9 cellular contexts compared by ENCODE assay signal in the genomic region with DNA sequence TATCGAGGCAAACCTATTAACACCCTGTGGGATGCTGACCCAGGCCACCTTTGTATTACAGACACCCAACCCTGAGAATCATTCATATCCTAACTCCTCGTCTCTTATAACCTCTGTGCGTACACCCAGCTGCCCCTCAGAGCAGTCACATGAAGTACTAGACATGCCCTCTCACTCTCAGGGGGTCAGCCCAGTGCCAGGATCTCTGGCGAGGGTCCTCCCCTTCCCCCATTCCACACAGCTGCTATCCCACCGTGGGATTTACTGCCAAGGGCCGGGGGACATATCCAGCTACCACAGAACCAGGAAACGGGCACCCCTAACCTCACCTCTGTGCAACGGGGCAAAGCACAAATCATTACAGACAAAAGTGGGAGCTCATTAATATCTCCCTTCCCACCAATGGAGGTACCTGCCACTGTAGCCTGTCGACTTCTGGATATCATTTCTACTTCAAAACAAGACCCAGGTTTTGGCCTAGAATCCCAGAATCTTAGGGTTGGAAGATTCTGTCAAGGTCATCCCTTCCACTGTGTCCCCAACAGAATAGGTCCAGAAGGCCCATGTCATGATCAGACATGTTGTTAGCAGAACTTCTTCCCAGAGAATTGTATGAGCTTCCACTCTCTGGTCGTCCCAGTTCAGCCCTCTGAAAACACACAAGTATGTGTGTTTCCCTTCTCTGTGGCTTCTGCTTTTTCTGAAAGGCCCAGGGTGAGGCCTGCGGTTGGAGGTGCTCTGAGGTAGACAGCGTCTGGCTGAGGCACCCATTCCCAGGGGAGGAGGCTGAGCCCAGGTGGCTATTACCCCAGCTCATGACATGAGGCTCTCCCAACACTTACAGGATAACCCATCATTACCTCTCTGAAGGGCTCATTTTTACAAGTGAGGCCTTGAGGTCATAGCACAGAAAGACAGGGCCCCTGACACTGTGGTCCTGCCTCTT. TPM values are rescaled to one million over a fixed set of nuclear protein-coding genes. Genes with fewer than 3 reads are reported as not detected.
DNase-seq lines count a peak whose midpoint lies in the region; ATAC-seq, FAIRE-seq and TF ChIP-seq lines count a peak whose summit lies in the region.
"Had no signal": no experiment of that assay in that cellular context is flagged by ENCODE, and none has a peak within 500 bp of the region (broad histone marks: within the 10 kb centered on the region; RNA-seq: fewer than 3 reads in every experiment).

No MANE protein-coding gene starts in this region.

- peak; percentile 59 for ATAC-seq in GM21423 (IDR thresholded peaks at IDR 0.05; ENCODE audit: unreplicated experiment)
- ATAC-seq in activated T-cell treated with anti-CD3 and anti-CD28 coated beads, Interleukin-2, amount 50 U/mL, for 4 hours, result no peak
- no peak for ATAC-seq in foreskin keratinocyte

- H3K27ac ChIP-seq in foreskin keratinocyte (peak overlapping the region; percentile 98), WERI-Rb-1 (no peak overlapping the region)

- H3K27me3 Mint-ChIP-seq in activated T-cell treated with anti-CD3 and anti-CD28 coated beads, Interleukin-2, amount 50 U/mL, for 4 hours (ENCODE audit: low read depth), result no peaks in the 10 kb centered on the region
- H3K27me3 Mint-ChIP-seq in stimulated activated naive CD8-positive, alpha-beta T cell treated with anti-CD3 and anti-CD28 coated beads, Interleukin-15, Interleukin-2, amounts not matched to agents 100 ng/mL and 50 ng/mL, for 24 hours, result no peaks in the 10 kb centered on the region

- DNase-seq in GF-D8 (lab: John Stamatoyannopoulos, UW) (peak; percentile 43), foreskin keratinocyte (no peak), WERI-Rb-1 (no peak), D721Med (ENCODE audit: insufficient read length, low spot score) (no peak)
- peak; percentile 65 for DNase-seq in Jurkat, Clone E6-1 (ENCODE audit: low read depth, low spot score)
- DNase-seq in activated T-cell treated with anti-CD3 and anti-CD28 coated beads, Interleukin-2, amount 50 U/mL, for 4 hours, result peak; percentile 45

- peak overlapping the region; percentile 89 for H3K27ac Mint-ChIP-seq in stimulated activated naive CD8-positive, alpha-beta T cell treated with anti-CD3 and anti-CD28 coated beads, Interleukin-15, Interleukin-2, amounts not matched to agents 100 ng/mL and 50 ng/mL, for 24 hours

- H3K9me3 ChIP-seq in WERI-Rb-1 (ENCODE audit: severe bottlenecking), result no peaks in the 10 kb centered on the region

- no peaks in the 10 kb centered on the region for H3K36me3 Mint-ChIP-seq in activated T-cell treated with anti-CD3 and anti-CD28 coated beads, Interleukin-2, amount 50 U/mL, for 4 hours (ENCODE audit: insufficient read depth)
- peaks cover 5% of the 10 kb centered on the region for H3K36me3 Mint-ChIP-seq in stimulated activated naive CD8-positive, alpha-beta T cell treated with anti-CD3 and anti-CD28 coated beads, Interleukin-15, Interleukin-2, amounts not matched to agents 100 ng/mL and 50 ng/mL, for 24 hours (ENCODE audit: low read depth)

- H3K9me3 Mint-ChIP-seq in activated T-cell treated with anti-CD3 and anti-CD28 coated beads, Interleukin-2, amount 50 U/mL, for 4 hours, result no peaks in the 10 kb centered on the region
- H3K9me3 Mint-ChIP-seq in stimulated activated naive CD8-positive, alpha-beta T cell treated with anti-CD3 and anti-CD28 coated beads, Interleukin-15, Interleukin-2, amounts not matched to agents 100 ng/mL and 50 ng/mL, for 24 hours, result no peaks in the 10 kb centered on the region

- H3K4me3 Mint-ChIP-seq in activated T-cell treated with anti-CD3 and anti-CD28 coated beads, Interleukin-2, amount 50 U/mL, for 4 hours, result peak overlapping the region; percentile 83
- peak overlapping the region; percentile 86 for H3K4me3 Mint-ChIP-seq in stimulated activated naive CD8-positive, alpha-beta T cell treated with anti-CD3 and anti-CD28 coated beads, Interleukin-15, Interleukin-2, amounts not matched to agents 100 ng/mL and 50 ng/mL, for 24 hours

- H3K4me3 ChIP-seq in Jurkat, Clone E6-1 (ENCODE audit: low read length), result no peak overlapping the region
- no peak overlapping the region for H3K4me3 ChIP-seq in WERI-Rb-1 (ENCODE audit: low read depth, low read length)

- H3K27me3 ChIP-seq in foreskin keratinocyte (no peaks in the 10 kb centered on the region), WERI-Rb-1 (ENCODE audit: insufficient read depth, low read depth, severe bottlenecking) (no peaks in the 10 kb centered on the region)

- H3K4me1 Mint-ChIP-seq in activated T-cell treated with anti-CD3 and anti-CD28 coated beads, Interleukin-2, amount 50 U/mL, for 4 hours (ENCODE audit: low read depth), result peaks cover 67% of the 10 kb centered on the region
- peaks cover 77% of the 10 kb centered on the region for H3K4me1 Mint-ChIP-seq in stimulated activated naive CD8-positive, alpha-beta T cell treated with anti-CD3 and anti-CD28 coated beads, Interleukin-15, Interleukin-2, amounts not matched to agents 100 ng/mL and 50 ng/mL, for 24 hours (ENCODE audit: low read depth)

- TF ChIP-seq CTCF in foreskin keratinocyte (conservative IDR thresholded peaks at IDR 0.05) (no peak), WERI-Rb-1 (IDR thresholded peaks at IDR 0.05; ENCODE audit: low read depth, low read length) (no peak), D721Med (IDR thresholded peaks at IDR 0.05; ENCODE audit: insufficient read depth, missing control alignments) (no peak)

- peaks cover 48% of the 10 kb centered on the region for H3K4me1 ChIP-seq in foreskin keratinocyte

- H3K36me3 ChIP-seq in WERI-Rb-1, result no peaks in the 10 kb centered on the region

- no peak for FAIRE-seq in D721Med (lab: Jason Lieb, UNC)

RNA-seq across cellular contexts. Expression of a gene that starts 1.7 kb away (rescaled TPM):
- 15.8 TPM for polyA plus RNA-seq in Jurkat, Clone E6-1 (2012; ENCODE audit: insufficient read depth, insufficient read length)
- total RNA-seq in activated T-cell treated with anti-CD3 and anti-CD28 coated beads, Interleukin-2, amount 50 U/mL, for 4 hours, result 10 to 100 TPM; 49.0 to 60.5 (median 52.8) TPM
- 435 and 443 TPM in 2 replicates for total RNA-seq in foreskin keratinocyte
- polyA plus RNA-seq in foreskin keratinocyte, result 367 and 396 TPM in 2 replicates

RNA-seq across cellular contexts. Expression of a gene that starts 20.3 kb away (rescaled TPM):
- polyA plus RNA-seq in Jurkat, Clone E6-1 (2012; ENCODE audit: insufficient read depth, insufficient read length), result 52.3 TPM
- total RNA-seq in activated T-cell treated with anti-CD3 and anti-CD28 coated beads, Interleukin-2, amount 50 U/mL, for 4 hours, result 10 to 100 TPM; 14.7 to 19.1 (median 17.8) TPM
- 40.9 and 43.5 TPM in 2 replicates for total RNA-seq in foreskin keratinocyte
- 65.1 and 66.6 TPM in 2 replicates for polyA plus RNA-seq in foreskin keratinocyte

RNA-seq across cellular contexts. Expression of a gene that starts 20.7 kb away (rescaled TPM):
- 145 TPM for polyA plus RNA-seq in Jurkat, Clone E6-1 (2012; ENCODE audit: insufficient read depth, insufficient read length)
- total RNA-seq in activated T-cell treated with anti-CD3 and anti-CD28 coated beads, Interleukin-2, amount 50 U/mL, for 4 hours, result 100 to 1,000 TPM; 128 to 142 (median 131) TPM
- total RNA-seq in foreskin keratinocyte, result 101 and 108 TPM in 2 replicates
- 114 and 120 TPM in 2 replicates for polyA plus RNA-seq in foreskin keratinocyte

RNA-seq across cellular contexts. Expression of a gene that starts 29.8 kb away (rescaled TPM):
- polyA plus RNA-seq in Jurkat, Clone E6-1 (2012; ENCODE audit: insufficient read depth, insufficient read length), result not detected
- total RNA-seq in activated T-cell treated with anti-CD3 and anti-CD28 coated beads, Interleukin-2, amount 50 U/mL, for 4 hours, result under 1 TPM; 0.66 to 0.69 (median 0.68) TPM
- 0.14 and 0.18 TPM in 2 replicates for total RNA-seq in foreskin keratinocyte
- polyA plus RNA-seq in foreskin keratinocyte, result 0.11 and 0.12 TPM in 2 replicates
- total RNA-seq: SK-MEL-5 had no signal

Comparison
In these comparisons a context has a peak if more than half of its experiments do, and no peak if none do; other contexts are left out.
1. DNase-seq: peak in GF-D8 (single experiment), Jurkat, Clone E6-1 (single experiment) and activated T-cell treated with anti-CD3 and anti-CD28 coated beads, Interleukin-2, amount 50 U/mL, for 4 hours (single experiment); none in foreskin keratinocyte (0 of 2), WERI-Rb-1 (single experiment) and D721Med (single experiment).